1 cellular context compared by ENCODE assay signal in the genomic region with DNA sequence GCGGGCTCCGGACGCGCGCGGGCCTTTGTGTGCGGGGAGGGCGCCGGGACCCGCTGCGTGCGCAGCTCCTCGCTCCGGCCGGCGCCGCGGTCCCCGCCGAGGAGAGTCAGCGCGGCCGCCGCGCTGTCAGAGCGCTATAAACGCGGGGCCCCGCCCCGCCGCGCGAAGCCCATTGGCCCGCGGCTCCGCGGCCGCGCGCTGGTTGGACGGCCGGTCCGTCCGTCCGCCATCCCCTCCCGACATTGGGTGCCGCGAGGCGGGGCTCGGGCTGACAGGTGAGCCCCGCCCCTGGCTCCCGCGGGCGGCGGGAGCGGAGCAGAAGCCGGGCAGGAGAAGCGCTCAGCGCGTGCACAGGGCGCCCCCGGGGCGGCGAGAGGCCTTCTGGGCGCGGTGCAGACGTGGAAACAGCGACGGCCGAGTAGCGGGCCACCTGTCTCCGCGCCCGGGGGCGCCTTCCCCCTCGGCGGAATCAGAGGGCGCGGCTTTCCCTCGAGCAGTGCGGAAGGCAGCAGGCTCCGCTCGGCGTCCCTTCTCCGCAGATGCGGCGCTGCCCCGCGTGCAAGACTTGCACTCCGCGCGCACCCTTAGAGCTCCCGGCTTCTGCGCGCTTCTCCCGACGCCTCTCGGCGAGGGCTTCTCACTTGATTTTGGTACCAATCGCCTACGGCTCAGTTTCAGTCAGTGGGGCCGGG.
TF ChIP-seq lines count a peak whose summit lies in the region.

A gene with protein sequence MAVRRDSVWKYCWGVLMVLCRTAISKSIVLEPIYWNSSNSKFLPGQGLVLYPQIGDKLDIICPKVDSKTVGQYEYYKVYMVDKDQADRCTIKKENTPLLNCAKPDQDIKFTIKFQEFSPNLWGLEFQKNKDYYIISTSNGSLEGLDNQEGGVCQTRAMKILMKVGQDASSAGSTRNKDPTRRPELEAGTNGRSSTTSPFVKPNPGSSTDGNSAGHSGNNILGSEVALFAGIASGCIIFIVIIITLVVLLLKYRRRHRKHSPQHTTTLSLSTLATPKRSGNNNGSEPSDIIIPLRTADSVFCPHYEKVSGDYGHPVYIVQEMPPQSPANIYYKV (minus strand): TSS at position 111 of the 692 bp plus-strand sequence. CDS start 698 bp downstream, outside the sequence.

TF ChIP-seq in K562, 482 proteins besides CTCF, POLR2A, EP300 and RAD21 (continued from another document and continues in another):
- TF ChIP-seq HDAC1 (IDR thresholded peaks at IDR 0.05) (0 out of 4 replicates have a peak, but pooled peaks of 1 of the 2 experiments have one; percentile 28), HMG20A (CRISPR knock-in tag; conservative IDR thresholded peaks at IDR 0.05) (no peak), SNAPC5 (CRISPR knock-in tag; IDR thresholded peaks at IDR 0.05) (no peak), ZNF140 (CRISPR knock-in tag; IDR thresholded peaks at IDR 0.05) (no peak), ZFP36 (IDR thresholded peaks at IDR 0.05; ENCODE audit: low read depth, low read length, partially characterized antibody) (no peak), DNMT1 (IDR thresholded peaks at IDR 0.05) (no peak), ZNF3 (CRISPR knock-in tag; IDR thresholded peaks at IDR 0.05) (no peak), ATF3 (IDR thresholded peaks at IDR 0.05) (no peak), ATF3 (CRISPR knock-in tag; conservative IDR thresholded peaks at IDR 0.05) (no peak), CEBPB (tag; IDR thresholded peaks at IDR 0.05) (no peak), PTBP1 (IDR thresholded peaks at IDR 0.05; ENCODE audit: low read depth, low read length) (no peak), MECOM (CRISPR knock-in tag; IDR thresholded peaks at IDR 0.05) (no peak), ZFP1 (CRISPR knock-in tag; IDR thresholded peaks at IDR 0.05) (no peak), RBBP5 (IDR thresholded peaks at IDR 0.05; ENCODE audit: borderline replicate concordance, insufficient read depth, low read length, poor library complexity, severe bottlenecking) (no peak), NCOA1 (IDR thresholded peaks at IDR 0.05; ENCODE audit: low read depth) (no peak), COPS2 (conservative IDR thresholded peaks at IDR 0.05) (no peak), ZNF449 (CRISPR knock-in tag; IDR thresholded peaks at IDR 0.05) (no peak), STAT6 (CRISPR knock-in tag; IDR thresholded peaks at IDR 0.05) (no peak), ZZZ3 (IDR thresholded peaks at IDR 0.05) (no peak), KLF16 (IDR thresholded peaks at IDR 0.05) (no peak), CREB1 (IDR thresholded peaks at IDR 0.05) (no peak), CREB1 (CRISPR knock-in tag; IDR thresholded peaks at IDR 0.05) (no peak), ZNF174 (CRISPR knock-in tag; IDR thresholded peaks at IDR 0.05) (no peak), ZKSCAN1 (IDR thresholded peaks at IDR 0.05; ENCODE audit: low read depth, low read length) (no peak), ZNF77 (CRISPR knock-in tag; IDR thresholded peaks at IDR 0.05) (no peak), CBX5 (IDR thresholded peaks at IDR 0.05; ENCODE audit: borderline replicate concordance, low read depth) (no peak), FUS (optimal IDR thresholded peaks at IDR 0.05; ENCODE audit: low read depth, low read length) (no peak), MEIS2 (IDR thresholded peaks at IDR 0.05; ENCODE audit: partially characterized antibody) (peak; percentile 53), SLC30A9 (CRISPR knock-in tag; IDR thresholded peaks at IDR 0.05) (no peak), MXI1 (IDR thresholded peaks at IDR 0.05; ENCODE audit: low read depth, low read length) (no peak), ELF1 (tag; IDR thresholded peaks at IDR 0.05) (no peak), E2F5 (CRISPR knock-in tag; IDR thresholded peaks at IDR 0.05) (no peak), SNRNP70 (optimal IDR thresholded peaks at IDR 0.05; ENCODE audit: low read depth, low read length) (no peak), ZNF124 (CRISPR knock-in tag; IDR thresholded peaks at IDR 0.05) (no peak), PTRF (tag; IDR thresholded peaks at IDR 0.05) (no peak), ZMIZ1 (IDR thresholded peaks at IDR 0.05; ENCODE audit: low read depth in 2 of 2, low read length in 2 of 2) (no peak), FOXJ2 (tag; IDR thresholded peaks at IDR 0.05) (no peak), E4F1 (CRISPR knock-in tag; IDR thresholded peaks at IDR 0.05; ENCODE audit: borderline replicate concordance) (no peak), LEF1 (IDR thresholded peaks at IDR 0.05) (no peak), ELF4 (CRISPR knock-in tag; IDR thresholded peaks at IDR 0.05) (no peak), FOXJ3 (CRISPR knock-in tag; IDR thresholded peaks at IDR 0.05) (no peak), JUN (IDR thresholded peaks at IDR 0.05; ENCODE audit: borderline replicate concordance, low read depth, low read length) (no peak), JUN (CRISPR knock-in tag; IDR thresholded peaks at IDR 0.05; ENCODE audit: borderline replicate concordance) (no peak), SRSF1 (IDR thresholded peaks at IDR 0.05; ENCODE audit: low read depth, low read length) (no peak), ZC3H4 (CRISPR knock-in tag; IDR thresholded peaks at IDR 0.05; ENCODE audit: borderline replicate concordance) (no peak), ZNF717 (CRISPR knock-in tag; IDR thresholded peaks at IDR 0.05) (no peak), ZFX (CRISPR knock-in tag; IDR thresholded peaks at IDR 0.05) (0 out of 2 replicates have a peak, but pooled peaks have one; percentile 28), CCNT2 (IDR thresholded peaks at IDR 0.05; ENCODE audit: borderline replicate concordance, extremely low read depth, insufficient read length, low read depth, low read length) (peak; percentile 34)
- TF ChIP-seq, protein P1, sequence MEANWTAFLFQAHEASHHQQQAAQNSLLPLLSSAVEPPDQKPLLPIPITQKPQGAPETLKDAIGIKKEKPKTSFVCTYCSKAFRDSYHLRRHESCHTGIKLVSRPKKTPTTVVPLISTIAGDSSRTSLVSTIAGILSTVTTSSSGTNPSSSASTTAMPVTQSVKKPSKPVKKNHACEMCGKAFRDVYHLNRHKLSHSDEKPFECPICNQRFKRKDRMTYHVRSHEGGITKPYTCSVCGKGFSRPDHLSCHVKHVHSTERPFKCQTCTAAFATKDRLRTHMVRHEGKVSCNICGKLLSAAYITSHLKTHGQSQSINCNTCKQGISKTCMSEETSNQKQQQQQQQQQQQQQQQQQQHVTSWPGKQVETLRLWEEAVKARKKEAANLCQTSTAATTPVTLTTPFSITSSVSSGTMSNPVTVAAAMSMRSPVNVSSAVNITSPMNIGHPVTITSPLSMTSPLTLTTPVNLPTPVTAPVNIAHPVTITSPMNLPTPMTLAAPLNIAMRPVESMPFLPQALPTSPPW (CRISPR knock-in tag; IDR thresholded peaks at IDR 0.05): peak; percentile 61; the same call in 1 of the 2 replicates
- TF ChIP-seq, protein P2, sequence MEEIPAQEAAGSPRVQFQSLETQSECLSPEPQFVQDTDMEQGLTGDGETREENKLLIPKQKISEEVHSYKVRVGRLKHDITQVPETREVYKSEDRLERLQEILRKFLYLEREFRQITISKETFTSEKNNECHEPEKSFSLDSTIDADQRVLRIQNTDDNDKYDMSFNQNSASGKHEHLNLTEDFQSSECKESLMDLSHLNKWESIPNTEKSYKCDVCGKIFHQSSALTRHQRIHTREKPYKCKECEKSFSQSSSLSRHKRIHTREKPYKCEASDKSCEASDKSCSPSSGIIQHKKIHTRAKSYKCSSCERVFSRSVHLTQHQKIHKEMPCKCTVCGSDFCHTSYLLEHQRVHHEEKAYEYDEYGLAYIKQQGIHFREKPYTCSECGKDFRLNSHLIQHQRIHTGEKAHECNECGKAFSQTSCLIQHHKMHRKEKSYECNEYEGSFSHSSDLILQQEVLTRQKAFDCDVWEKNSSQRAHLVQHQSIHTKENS (CRISPR knock-in tag; IDR thresholded peaks at IDR 0.05): no peak
